8 cellular contexts compared by ENCODE assay signal in genomic region chr18:12657849-12658829, GRCh38. TPM values are rescaled to one million over a fixed set of nuclear protein-coding genes. Genes with fewer than 3 reads are reported as not detected.
A peak's percentile ranks its signal among the peaks of the same experiment; 100 is the strongest.
DNase-seq lines count a peak whose midpoint lies in the region; ATAC-seq and TF ChIP-seq lines count a peak whose summit lies in the region.

Gene SPIRE1, minus strand, starts transcription at chr18:12658107. Its CDS starts 241 bp downstream, at chr18:12657866.

- CTCF ChIA-PET in CD8-positive, alpha-beta T cell (lab: Charles Lee): interaction anchor here (0.5 to 3.6 kb wide), 6 partner anchors 21 to 330 kb away, joined by 3 to 59 read pairs (median 6); no protein-coding TSS in a partner anchor

- H3K4me3 Mint-ChIP-seq in CD8-positive, alpha-beta T cell: peak within 1 kb of the TSS; percentile 88

- POLR2A ChIA-PET in CD8-positive, alpha-beta T cell (lab: Charles Lee): interaction anchor here (1.2 kb wide), 1 partner anchor 44 kb away, joined by 3 read pairs; the partner anchor contains the start of gene CEP76

- no peaks in the 10 kb centered on the region for H3K36me3 ChIP-seq in CD8-positive, alpha-beta T cell (ENCODE audit: insufficient read depth, low read length)

- intact Hi-C loops in CD8-positive, alpha-beta T cell (cut with DNase I, micrococcal nuclease): loop anchor here (5.0 to 10.0 kb wide), 4 partner anchors 251 to 723 kb away; partner anchors contain the start of genes AFG3L2 (in 1 of the 2) and PRELID3A (in 1 of the 2)
- intact Hi-C loops in left ventricle myocardium superior (cut with micrococcal nuclease): loop anchor here (10.0 kb wide), 1 partner anchor 123 kb away; no protein-coding TSS in a partner anchor

- H3K9me3 Mint-ChIP-seq in CD8-positive, alpha-beta T cell: no peaks in the 10 kb centered on the region

- peaks cover 11% of the 10 kb centered on the region for H3K27me3 Mint-ChIP-seq in CD8-positive, alpha-beta T cell (ENCODE audit: low read depth)

- H3K36me3 Mint-ChIP-seq in CD8-positive, alpha-beta T cell: peaks cover 2% of the 10 kb centered on the region

- peak within 1 kb of the TSS; percentile 45 for H3K4me3 ChIP-seq in CD8-positive, alpha-beta T cell (ENCODE audit: low read depth, low read length)

- no peak within 1 kb of the TSS for H3K27ac ChIP-seq in CD8-positive, alpha-beta T cell (ENCODE audit: low read depth, low read length)
- peak within 1 kb of the TSS; percentile 70 for H3K27ac ChIP-seq in angular gyrus (ENCODE audit: low read depth, low read length)

- peaks cover 9% of the 10 kb centered on the region for H3K4me1 ChIP-seq in CD8-positive, alpha-beta T cell (ENCODE audit: insufficient read depth, low read length)

- H3K4me1 Mint-ChIP-seq in CD8-positive, alpha-beta T cell (ENCODE audit: low read depth): peaks cover 12% of the 10 kb centered on the region

- ATAC-seq in CD8-positive, alpha-beta T cell: peak; percentile 54
- peak; percentile 67 for ATAC-seq in GM19438 (IDR thresholded peaks at IDR 0.05; ENCODE audit: low read depth, unreplicated experiment)
- ATAC-seq in HG03565 (IDR thresholded peaks at IDR 0.05; ENCODE audit: unreplicated experiment): peak; percentile 43
- peak; percentile 91 for ATAC-seq in left ventricle myocardium superior

- no peaks in the 10 kb centered on the region for H3K27me3 ChIP-seq in CD8-positive, alpha-beta T cell (ENCODE audit: insufficient read depth, low read length)

- H3K9me3 ChIP-seq in CD8-positive, alpha-beta T cell (ENCODE audit: low read length): no peaks in the 10 kb centered on the region

- H3K27ac Mint-ChIP-seq in CD8-positive, alpha-beta T cell: no peak within 1 kb of the TSS

- DNase-seq in CD8-positive, alpha-beta T cell: peak in 6 of 7 experiments; percentile 12 to 58 (median 32)
- peak; percentile 82 for DNase-seq in SK-N-DZ (ENCODE audit: low spot score)
- peak; percentile 89 for DNase-seq in left ventricle myocardium superior
- DNase-seq in pons (ENCODE audit: low spot score): peak; percentile 52
- no peak for DNase-seq in AML-193 (lab: John Stamatoyannopoulos, UW)

- no peak for TF ChIP-seq CTCF in CD8-positive, alpha-beta T cell (IDR thresholded peaks at IDR 0.05)

RNA-seq across cellular contexts. Expression of gene SPIRE1, which starts in this region (rescaled TPM):
- total RNA-seq in CD8-positive, alpha-beta T cell: under 1 TPM; 0.57 to 0.69 TPM
- polyA plus RNA-seq in SK-N-DZ (2014; cell fraction: cytosol; rRNA removed): 23.3 and 25.0 TPM in 2 replicates
- 22.1 and 26.1 TPM in 2 replicates for polyA plus RNA-seq in SK-N-DZ (2014; cell fraction: nucleus; rRNA removed)
- 41.0 TPM for total RNA-seq in left ventricle myocardium superior

Comparison
In these comparisons a context has a peak if more than half of its experiments do, and no peak if none do; other contexts are left out.
1. RNA of gene SPIRE1 (total RNA-seq): 41.0 TPM in left ventricle myocardium superior (single experiment); 0.57 to 0.69 TPM in CD8-positive, alpha-beta T cell; every median in the first group is over 10 times any median in the second.
2. Peak in DNase-seq, ATAC-seq and H3K4me3 ChIP-seq in CD8-positive, alpha-beta T cell; RNA of the gene not detected or under 1 TPM.
3. DNase-seq: peak in SK-N-DZ (single experiment), left ventricle myocardium superior (single experiment) and pons (single experiment); none in AML-193 (0 of 2).
4. Peak in every context shown above with its lines, with median percentiles within 50 percentile points of each other: ATAC-seq.